9 cellular contexts compared by ENCODE assay signal in the genomic region with DNA sequence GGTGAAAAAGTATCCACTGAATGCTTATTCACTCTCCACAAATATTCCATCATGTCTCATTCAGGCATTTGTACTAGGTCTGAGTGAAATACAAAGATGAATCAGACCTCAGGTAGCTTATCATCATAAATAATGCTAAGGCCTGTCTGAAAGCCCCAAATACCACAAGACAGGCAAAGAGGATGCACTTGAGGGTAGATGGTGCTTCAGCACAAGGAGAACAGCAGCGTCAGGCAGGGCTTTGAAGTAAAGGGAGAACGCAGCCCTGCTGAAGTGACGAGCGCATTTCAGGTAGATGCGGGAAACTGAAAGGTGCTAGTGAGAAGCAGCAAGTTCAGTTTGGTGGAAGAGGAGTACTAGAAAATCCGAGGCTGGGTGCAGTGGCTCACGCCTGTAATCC. TPM values are rescaled to one million over a fixed set of nuclear protein-coding genes. Genes with fewer than 3 reads are reported as not detected.
DNase-seq lines count a peak whose midpoint lies in the region; ATAC-seq and TF ChIP-seq lines count a peak whose summit lies in the region.
"Had no signal": no experiment of that assay in that cellular context is flagged by ENCODE, and none has a peak within 500 bp of the region (broad histone marks: within the 10 kb centered on the region; RNA-seq: fewer than 3 reads in every experiment).

No MANE protein-coding gene starts in this region.

- peaks cover 78% of the 10 kb centered on the region for H3K4me1 Mint-ChIP-seq in stimulated activated effector memory CD8-positive, alpha-beta T cell treated with anti-CD3 and anti-CD28 coated beads, Interleukin-12 subunit alpha, Interleukin-12 subunit beta, amount 100 ng/mL, for 72 hours
- H3K4me1 Mint-ChIP-seq in neural progenitor cell = peaks cover 37% of the 10 kb centered on the region

- intact Hi-C loops in posterior vena cava (cut with DNase I) = no loop called here

- H3K36me3 ChIP-seq in neural progenitor cell = no peaks in the 10 kb centered on the region

- H3K9ac ChIP-seq in neural progenitor cell = no peak overlapping the region

- H3K9me3 ChIP-seq in neural progenitor cell (ENCODE audit: low read depth) = no peaks in the 10 kb centered on the region

- peak overlapping the region; percentile 62 for H3K4me3 Mint-ChIP-seq in stimulated activated effector memory CD8-positive, alpha-beta T cell treated with anti-CD3 and anti-CD28 coated beads, Interleukin-12 subunit alpha, Interleukin-12 subunit beta, amount 100 ng/mL, for 72 hours
- H3K4me3 Mint-ChIP-seq in neural progenitor cell = no peak overlapping the region

- H3K27ac ChIP-seq in foreskin keratinocyte (no peak overlapping the region), caudate nucleus (ENCODE audit: low read depth, low read length) (no peak overlapping the region), neural progenitor cell (no peak overlapping the region)

- H3K79me2 ChIP-seq in neural progenitor cell (ENCODE audit: low read depth) = no peaks in the 10 kb centered on the region

- H3K36me3 Mint-ChIP-seq in stimulated activated effector memory CD8-positive, alpha-beta T cell treated with anti-CD3 and anti-CD28 coated beads, Interleukin-12 subunit alpha, Interleukin-12 subunit beta, amount 100 ng/mL, for 72 hours = no peaks in the 10 kb centered on the region
- H3K36me3 Mint-ChIP-seq in neural progenitor cell = no peaks in the 10 kb centered on the region

- H3K27me3 Mint-ChIP-seq in neural progenitor cell (ENCODE audit: insufficient read depth, low read depth) = peaks cover 9% of the 10 kb centered on the region

- H3K4me3 ChIP-seq in neural progenitor cell = no peak overlapping the region

- H3K9me3 Mint-ChIP-seq in stimulated activated effector memory CD8-positive, alpha-beta T cell treated with anti-CD3 and anti-CD28 coated beads, Interleukin-12 subunit alpha, Interleukin-12 subunit beta, amount 100 ng/mL, for 72 hours = no peaks in the 10 kb centered on the region
- H3K9me3 Mint-ChIP-seq in neural progenitor cell = no peaks in the 10 kb centered on the region

- H2AFZ ChIP-seq in neural progenitor cell (replicated peaks) = no peak overlapping the region

- no peaks in the 10 kb centered on the region for H4K20me1 ChIP-seq in neural progenitor cell (ENCODE audit: low read depth)

- peak overlapping the region; percentile 63 for H3K27ac Mint-ChIP-seq in stimulated activated effector memory CD8-positive, alpha-beta T cell treated with anti-CD3 and anti-CD28 coated beads, Interleukin-12 subunit alpha, Interleukin-12 subunit beta, amount 100 ng/mL, for 72 hours
- H3K27ac Mint-ChIP-seq in neural progenitor cell = no peak overlapping the region

- H3K27me3 ChIP-seq in foreskin keratinocyte (no peaks in the 10 kb centered on the region), neural progenitor cell (no peaks in the 10 kb centered on the region)

- H3K4me1 ChIP-seq in foreskin keratinocyte (no peaks in the 10 kb centered on the region), neural progenitor cell (no peaks in the 10 kb centered on the region)

- no peaks in the 10 kb centered on the region for H3F3A ChIP-seq in neural progenitor cell (ENCODE audit: low read depth)

- TF ChIP-seq CTCF in foreskin keratinocyte (conservative IDR thresholded peaks at IDR 0.05) (no peak), neural progenitor cell (IDR thresholded peaks at IDR 0.05) (no peak)

- DNase-seq in T-helper 22 cell (ENCODE audit: low read depth) = peak; percentile 65
- DNase-seq in activated T-cell treated with anti-CD3 and anti-CD28 coated beads, Interleukin-2, amount 50 U/mL, for 48 hours = peak; percentile 45 to 63
- peak; percentile 37 to 67 for DNase-seq in foreskin keratinocyte
- peak in 1 of 2 donors; percentile 63 for DNase-seq in stimulated activated effector memory CD8-positive, alpha-beta T cell treated with anti-CD3 and anti-CD28 coated beads, Interleukin-12 subunit alpha, Interleukin-12 subunit beta, amount 100 ng/mL, for 72 hours (ENCODE audit: low spot score in 2 of 2)
- no peak for DNase-seq in caudate nucleus (lab: John Stamatoyannopoulos, UW)
- DNase-seq in neural progenitor cell (ENCODE audit: low spot score) = no peak
- no peak for DNase-seq in posterior vena cava (ENCODE audit: low spot score)
- DNase-seq: mesenchymal stem cell had no signal

- H3K4me2 ChIP-seq in neural progenitor cell = no peak overlapping the region

- ATAC-seq in foreskin keratinocyte (peak; percentile 44), HG03460 (IDR thresholded peaks at IDR 0.05; ENCODE audit: unreplicated experiment) (no peak)
- peak; percentile 90 for ATAC-seq in stimulated activated effector memory CD8-positive, alpha-beta T cell treated with anti-CD3 and anti-CD28 coated beads, Interleukin-12 subunit alpha, Interleukin-12 subunit beta, amount 100 ng/mL, for 72 hours

RNA-seq across cellular contexts. Expression of a gene that starts 38.7 kb away (rescaled TPM):
- total RNA-seq in foreskin keratinocyte (4.1 and 4.5 TPM in 2 replicates), neural progenitor cell (ENCODE audit: low replicate concordance) (0.02 and 0.28 TPM in 2 replicates), posterior vena cava (10 to 100 TPM; 15.0 to 16.4 TPM)
- polyA plus RNA-seq in foreskin keratinocyte = 0.92 and 1.1 TPM in 2 replicates

Comparison
In these comparisons a context has a peak if more than half of its experiments do, and no peak if none do; other contexts are left out.
1. DNase-seq: peak in T-helper 22 cell (single experiment), activated T-cell treated with anti-CD3 and anti-CD28 coated beads, Interleukin-2, amount 50 U/mL, for 48 hours (2 of 2) and foreskin keratinocyte (2 of 2); none in caudate nucleus (0 of 61), neural progenitor cell (single experiment) and posterior vena cava (single experiment).